ENCODE assay signal across 1 cellular context in the genomic region with DNA sequence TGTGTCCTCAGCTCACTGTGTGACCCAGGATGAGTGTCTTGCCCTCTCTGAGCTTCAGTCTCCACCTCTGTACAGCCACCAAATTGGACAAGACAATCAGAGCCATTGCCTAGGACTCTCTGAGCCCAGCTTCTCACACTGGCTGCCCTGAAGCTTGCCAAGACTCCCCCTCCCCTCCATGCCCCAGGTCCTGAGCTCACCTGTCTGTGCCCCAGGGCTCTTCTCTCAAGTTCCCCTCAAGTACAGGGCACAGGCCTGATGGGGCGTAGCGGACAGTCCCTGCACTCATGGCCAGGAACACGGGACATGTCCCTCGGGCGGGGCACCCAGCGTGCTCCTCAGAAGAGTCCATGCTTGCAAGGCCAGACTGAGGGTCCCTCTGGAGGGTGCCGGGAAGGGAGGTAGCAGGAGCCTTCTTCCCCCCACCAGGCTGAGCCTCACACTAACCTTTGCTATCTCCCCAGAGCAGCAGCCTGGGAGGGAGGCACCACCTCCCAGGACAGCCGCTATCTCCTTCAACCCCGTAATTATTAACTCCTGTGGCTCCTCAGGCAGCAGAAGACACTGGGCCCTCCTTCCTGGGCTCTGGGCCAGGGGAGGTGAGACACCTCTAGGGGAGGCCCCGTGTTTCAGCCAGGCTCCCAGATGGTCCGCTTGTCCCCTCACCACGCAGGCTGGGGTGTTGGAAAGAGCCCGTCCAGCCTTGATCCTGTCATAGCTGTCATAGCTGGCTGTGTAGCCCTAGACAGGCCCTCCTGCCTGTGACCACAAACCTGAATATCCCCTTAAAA.
TF ChIP-seq lines count a peak whose summit lies in the region.

No MANE protein-coding gene starts in this region.

TF ChIP-seq in K562, 482 proteins besides CTCF, POLR2A, EP300 and RAD21 (continued from another document and continues in another):
- TF ChIP-seq BRF1 (IDR thresholded peaks at IDR 0.05; ENCODE audit: borderline replicate concordance, extremely low read depth, insufficient read length) (no peak), MYNN (IDR thresholded peaks at IDR 0.05) (peak; percentile 73; the same call in 1 of the 2 replicates), MYNN (CRISPR knock-in tag; IDR thresholded peaks at IDR 0.05) (no peak), SIN3A (IDR thresholded peaks at IDR 0.05; ENCODE audit: borderline replicate concordance in 2 of 2, control insufficient read depth in 1 of 2, low read depth in 2 of 2, low read length in 2 of 2) (no peak; a peak in 1 of 4 replicates), ELF1 (tag; IDR thresholded peaks at IDR 0.05) (no peak), POU5F1 (IDR thresholded peaks at IDR 0.05; ENCODE audit: borderline replicate concordance, low read depth, low read length, partially characterized antibody) (no peak), SREBF1 (IDR thresholded peaks at IDR 0.05; ENCODE audit: borderline replicate concordance, low read depth, low read length) (no peak), NONO (IDR thresholded peaks at IDR 0.05; ENCODE audit: low read depth in 2 of 2, low read length in 1 of 2) (peak in 1 of 2 experiments; percentile 81; a peak in 1 of 4 replicates), SIRT6 (IDR thresholded peaks at IDR 0.05; ENCODE audit: low read depth, low read length) (no peak), RFX7 (CRISPR knock-in tag; IDR thresholded peaks at IDR 0.05) (no peak), ILF3 (IDR thresholded peaks at IDR 0.05; ENCODE audit: borderline replicate concordance) (no peak), PTRF (tag; IDR thresholded peaks at IDR 0.05) (no peak), ZNF263 (CRISPR knock-in tag; IDR thresholded peaks at IDR 0.05; ENCODE audit: borderline replicate concordance) (peak; percentile 60; the same call in 1 of the 2 replicates), U2AF1 (optimal IDR thresholded peaks at IDR 0.05; ENCODE audit: low read depth, low read length) (no peak), TEAD2 (tag; IDR thresholded peaks at IDR 0.05) (no peak), SRF (CRISPR knock-in tag; IDR thresholded peaks at IDR 0.05) (peak in 1 of 2 experiments; percentile 78; a peak in 1 of 4 replicates), ZNF384 (IDR thresholded peaks at IDR 0.05; ENCODE audit: low read depth, low read length) (no peak), ZNF140 (CRISPR knock-in tag; IDR thresholded peaks at IDR 0.05) (no peak), ZNF77 (CRISPR knock-in tag; IDR thresholded peaks at IDR 0.05) (no peak), HDAC6 (IDR thresholded peaks at IDR 0.05; ENCODE audit: low read depth, low read length) (no peak), NR2F6 (CRISPR knock-in tag; IDR thresholded peaks at IDR 0.05) (no peak), RFX5 (IDR thresholded peaks at IDR 0.05; ENCODE audit: low read depth, low read length) (no peak), PHB2 (IDR thresholded peaks at IDR 0.05; ENCODE audit: low read depth) (peak; percentile 62; the same call in 1 of the 2 replicates), ELF4 (CRISPR knock-in tag; IDR thresholded peaks at IDR 0.05) (no peak), CEBPG (CRISPR knock-in tag; IDR thresholded peaks at IDR 0.05) (no peak), CEBPG (tag; conservative IDR thresholded peaks at IDR 0.05 in 1 of 2, IDR thresholded peaks at IDR 0.05 in 1 of 2) (no peak), RBFOX2 (IDR thresholded peaks at IDR 0.05; ENCODE audit: low read depth, low read length) (peak; percentile 61)
- TF ChIP-seq, protein P1, sequence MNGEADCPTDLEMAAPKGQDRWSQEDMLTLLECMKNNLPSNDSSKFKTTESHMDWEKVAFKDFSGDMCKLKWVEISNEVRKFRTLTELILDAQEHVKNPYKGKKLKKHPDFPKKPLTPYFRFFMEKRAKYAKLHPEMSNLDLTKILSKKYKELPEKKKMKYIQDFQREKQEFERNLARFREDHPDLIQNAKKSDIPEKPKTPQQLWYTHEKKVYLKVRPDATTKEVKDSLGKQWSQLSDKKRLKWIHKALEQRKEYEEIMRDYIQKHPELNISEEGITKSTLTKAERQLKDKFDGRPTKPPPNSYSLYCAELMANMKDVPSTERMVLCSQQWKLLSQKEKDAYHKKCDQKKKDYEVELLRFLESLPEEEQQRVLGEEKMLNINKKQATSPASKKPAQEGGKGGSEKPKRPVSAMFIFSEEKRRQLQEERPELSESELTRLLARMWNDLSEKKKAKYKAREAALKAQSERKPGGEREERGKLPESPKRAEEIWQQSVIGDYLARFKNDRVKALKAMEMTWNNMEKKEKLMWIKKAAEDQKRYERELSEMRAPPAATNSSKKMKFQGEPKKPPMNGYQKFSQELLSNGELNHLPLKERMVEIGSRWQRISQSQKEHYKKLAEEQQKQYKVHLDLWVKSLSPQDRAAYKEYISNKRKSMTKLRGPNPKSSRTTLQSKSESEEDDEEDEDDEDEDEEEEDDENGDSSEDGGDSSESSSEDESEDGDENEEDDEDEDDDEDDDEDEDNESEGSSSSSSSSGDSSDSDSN (IDR thresholded peaks at IDR 0.05; ENCODE audit: borderline replicate concordance in 1 of 2, low read depth in 2 of 2, low read length in 2 of 2): peak; percentile 21 to 79; a peak in 1 of 4 replicates
- TF ChIP-seq, protein P2, sequence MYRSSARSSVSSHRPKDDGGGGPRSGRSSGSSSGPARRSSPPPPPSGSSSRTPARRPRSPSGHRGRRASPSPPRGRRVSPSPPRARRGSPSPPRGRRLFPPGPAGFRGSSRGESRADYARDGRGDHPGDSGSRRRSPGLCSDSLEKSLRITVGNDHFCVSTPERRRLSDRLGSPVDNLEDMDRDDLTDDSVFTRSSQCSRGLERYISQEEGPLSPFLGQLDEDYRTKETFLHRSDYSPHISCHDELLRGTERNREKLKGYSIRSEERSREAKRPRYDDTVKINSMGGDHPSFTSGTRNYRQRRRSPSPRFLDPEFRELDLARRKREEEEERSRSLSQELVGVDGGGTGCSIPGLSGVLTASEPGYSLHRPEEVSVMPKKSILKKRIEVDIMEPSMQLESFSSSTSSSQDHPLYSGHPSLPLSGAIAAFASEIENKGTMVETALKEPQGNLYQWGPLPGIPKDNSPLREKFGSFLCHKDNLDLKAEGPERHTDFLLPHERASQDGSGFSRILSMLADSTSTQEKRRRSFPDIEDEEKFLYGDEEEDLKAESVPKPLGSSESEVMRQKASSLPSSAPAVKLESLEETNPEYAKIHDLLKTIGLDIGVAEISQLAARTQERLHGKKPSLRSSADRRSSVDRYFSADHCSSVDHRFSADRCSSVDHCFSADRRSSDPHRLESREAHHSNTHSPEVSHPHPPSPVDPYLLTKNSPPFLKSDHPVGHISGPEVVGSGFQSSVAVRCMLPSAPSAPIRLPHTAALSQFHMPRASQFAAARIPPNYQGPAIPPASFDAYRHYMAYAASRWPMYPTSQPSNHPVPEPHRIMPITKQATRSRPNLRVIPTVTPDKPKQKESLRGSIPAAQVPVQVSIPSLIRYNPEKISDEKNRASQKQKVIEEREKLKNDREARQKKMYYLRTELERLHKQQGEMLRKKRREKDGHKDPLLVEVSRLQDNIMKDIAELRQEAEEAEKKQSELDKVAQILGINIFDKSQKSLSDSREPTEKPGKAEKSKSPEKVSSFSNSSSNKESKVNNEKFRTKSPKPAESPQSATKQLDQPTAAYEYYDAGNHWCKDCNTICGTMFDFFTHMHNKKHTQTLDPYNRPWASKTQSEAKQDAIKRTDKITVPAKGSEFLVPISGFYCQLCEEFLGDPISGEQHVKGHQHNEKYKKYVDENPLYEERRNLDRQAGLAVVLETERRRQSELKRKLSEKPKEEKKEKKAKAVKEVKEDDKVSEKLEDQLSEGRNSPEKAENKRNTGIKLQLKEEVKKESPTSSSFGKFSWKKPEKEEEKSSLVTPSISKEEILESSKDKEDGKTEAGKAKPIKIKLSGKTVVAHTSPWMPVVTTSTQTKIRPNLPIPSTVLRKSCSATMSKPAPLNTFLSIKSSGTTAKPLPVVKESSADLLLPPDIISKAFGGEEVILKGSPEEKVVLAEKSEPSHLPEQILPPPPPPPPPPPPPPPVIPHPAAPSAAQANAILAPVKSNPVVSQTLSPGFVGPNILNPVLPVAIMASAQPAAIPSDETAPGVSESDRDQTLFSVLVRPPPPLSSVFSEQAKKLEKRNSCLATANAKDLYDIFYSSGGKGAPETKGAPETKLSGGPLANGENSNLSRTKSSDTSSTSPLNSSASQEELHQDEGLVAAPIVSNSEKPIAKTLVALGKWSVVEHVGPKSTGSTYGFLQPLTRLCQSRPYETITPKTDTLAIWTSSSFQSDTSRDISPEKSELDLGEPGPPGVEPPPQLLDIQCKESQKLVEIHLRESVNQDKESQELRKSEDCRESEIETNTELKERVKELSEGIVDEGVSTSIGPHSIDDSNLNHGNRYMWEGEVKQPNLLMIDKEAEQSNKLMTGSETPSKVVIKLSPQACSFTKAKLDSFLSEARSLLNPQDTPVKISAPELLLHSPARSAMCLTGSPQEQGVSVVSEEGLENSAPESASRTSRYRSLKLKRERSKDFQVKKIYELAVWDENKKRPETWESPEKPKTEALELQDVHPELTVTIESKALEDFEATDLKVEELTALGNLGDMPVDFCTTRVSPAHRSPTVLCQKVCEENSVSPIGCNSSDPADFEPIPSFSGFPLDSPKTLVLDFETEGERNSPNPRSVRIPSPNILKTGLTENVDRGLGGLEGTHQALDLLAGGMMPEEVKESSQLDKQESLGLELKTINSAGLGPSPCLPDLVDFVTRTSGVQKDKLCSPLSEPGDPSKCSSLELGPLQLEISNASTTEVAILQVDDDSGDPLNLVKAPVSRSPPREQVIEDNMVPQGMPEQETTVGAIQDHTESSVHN (IDR thresholded peaks at IDR 0.05; ENCODE audit: borderline replicate concordance in 1 of 2, low read depth in 1 of 2): no peak
- TF ChIP-seq, protein P3, sequence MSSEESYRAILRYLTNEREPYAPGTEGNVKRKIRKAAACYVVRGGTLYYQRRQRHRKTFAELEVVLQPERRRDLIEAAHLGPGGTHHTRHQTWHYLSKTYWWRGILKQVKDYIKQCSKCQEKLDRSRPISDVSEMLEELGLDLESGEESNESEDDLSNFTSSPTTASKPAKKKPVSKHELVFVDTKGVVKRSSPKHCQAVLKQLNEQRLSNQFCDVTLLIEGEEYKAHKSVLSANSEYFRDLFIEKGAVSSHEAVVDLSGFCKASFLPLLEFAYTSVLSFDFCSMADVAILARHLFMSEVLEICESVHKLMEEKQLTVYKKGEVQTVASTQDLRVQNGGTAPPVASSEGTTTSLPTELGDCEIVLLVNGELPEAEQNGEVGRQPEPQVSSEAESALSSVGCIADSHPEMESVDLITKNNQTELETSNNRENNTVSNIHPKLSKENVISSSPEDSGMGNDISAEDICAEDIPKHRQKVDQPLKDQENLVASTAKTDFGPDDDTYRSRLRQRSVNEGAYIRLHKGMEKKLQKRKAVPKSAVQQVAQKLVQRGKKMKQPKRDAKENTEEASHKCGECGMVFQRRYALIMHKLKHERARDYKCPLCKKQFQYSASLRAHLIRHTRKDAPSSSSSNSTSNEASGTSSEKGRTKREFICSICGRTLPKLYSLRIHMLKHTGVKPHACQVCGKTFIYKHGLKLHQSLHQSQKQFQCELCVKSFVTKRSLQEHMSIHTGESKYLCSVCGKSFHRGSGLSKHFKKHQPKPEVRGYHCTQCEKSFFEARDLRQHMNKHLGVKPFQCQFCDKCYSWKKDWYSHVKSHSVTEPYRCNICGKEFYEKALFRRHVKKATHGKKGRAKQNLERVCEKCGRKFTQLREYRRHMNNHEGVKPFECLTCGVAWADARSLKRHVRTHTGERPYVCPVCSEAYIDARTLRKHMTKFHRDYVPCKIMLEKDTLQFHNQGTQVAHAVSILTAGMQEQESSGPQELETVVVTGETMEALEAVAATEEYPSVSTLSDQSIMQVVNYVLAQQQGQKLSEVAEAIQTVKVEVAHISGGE (CRISPR knock-in tag; IDR thresholded peaks at IDR 0.05): no peak; a peak in 1 of 6 replicates
- TF ChIP-seq, protein P4, sequence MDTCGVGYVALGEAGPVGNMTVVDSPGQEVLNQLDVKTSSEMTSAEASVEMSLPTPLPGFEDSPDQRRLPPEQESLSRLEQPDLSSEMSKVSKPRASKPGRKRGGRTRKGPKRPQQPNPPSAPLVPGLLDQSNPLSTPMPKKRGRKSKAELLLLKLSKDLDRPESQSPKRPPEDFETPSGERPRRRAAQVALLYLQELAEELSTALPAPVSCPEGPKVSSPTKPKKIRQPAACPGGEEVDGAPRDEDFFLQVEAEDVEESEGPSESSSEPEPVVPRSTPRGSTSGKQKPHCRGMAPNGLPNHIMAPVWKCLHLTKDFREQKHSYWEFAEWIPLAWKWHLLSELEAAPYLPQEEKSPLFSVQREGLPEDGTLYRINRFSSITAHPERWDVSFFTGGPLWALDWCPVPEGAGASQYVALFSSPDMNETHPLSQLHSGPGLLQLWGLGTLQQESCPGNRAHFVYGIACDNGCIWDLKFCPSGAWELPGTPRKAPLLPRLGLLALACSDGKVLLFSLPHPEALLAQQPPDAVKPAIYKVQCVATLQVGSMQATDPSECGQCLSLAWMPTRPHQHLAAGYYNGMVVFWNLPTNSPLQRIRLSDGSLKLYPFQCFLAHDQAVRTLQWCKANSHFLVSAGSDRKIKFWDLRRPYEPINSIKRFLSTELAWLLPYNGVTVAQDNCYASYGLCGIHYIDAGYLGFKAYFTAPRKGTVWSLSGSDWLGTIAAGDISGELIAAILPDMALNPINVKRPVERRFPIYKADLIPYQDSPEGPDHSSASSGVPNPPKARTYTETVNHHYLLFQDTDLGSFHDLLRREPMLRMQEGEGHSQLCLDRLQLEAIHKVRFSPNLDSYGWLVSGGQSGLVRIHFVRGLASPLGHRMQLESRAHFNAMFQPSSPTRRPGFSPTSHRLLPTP (IDR thresholded peaks at IDR 0.05; ENCODE audit: borderline replicate concordance, extremely low read depth, insufficient read length): no peak
- TF ChIP-seq, protein P5, sequence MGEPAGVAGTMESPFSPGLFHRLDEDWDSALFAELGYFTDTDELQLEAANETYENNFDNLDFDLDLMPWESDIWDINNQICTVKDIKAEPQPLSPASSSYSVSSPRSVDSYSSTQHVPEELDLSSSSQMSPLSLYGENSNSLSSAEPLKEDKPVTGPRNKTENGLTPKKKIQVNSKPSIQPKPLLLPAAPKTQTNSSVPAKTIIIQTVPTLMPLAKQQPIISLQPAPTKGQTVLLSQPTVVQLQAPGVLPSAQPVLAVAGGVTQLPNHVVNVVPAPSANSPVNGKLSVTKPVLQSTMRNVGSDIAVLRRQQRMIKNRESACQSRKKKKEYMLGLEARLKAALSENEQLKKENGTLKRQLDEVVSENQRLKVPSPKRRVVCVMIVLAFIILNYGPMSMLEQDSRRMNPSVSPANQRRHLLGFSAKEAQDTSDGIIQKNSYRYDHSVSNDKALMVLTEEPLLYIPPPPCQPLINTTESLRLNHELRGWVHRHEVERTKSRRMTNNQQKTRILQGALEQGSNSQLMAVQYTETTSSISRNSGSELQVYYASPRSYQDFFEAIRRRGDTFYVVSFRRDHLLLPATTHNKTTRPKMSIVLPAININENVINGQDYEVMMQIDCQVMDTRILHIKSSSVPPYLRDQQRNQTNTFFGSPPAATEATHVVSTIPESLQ (CRISPR knock-in tag; IDR thresholded peaks at IDR 0.05): 0 out of 2 replicates have a peak, but pooled peaks have one; percentile 77
- TF ChIP-seq, protein P6, sequence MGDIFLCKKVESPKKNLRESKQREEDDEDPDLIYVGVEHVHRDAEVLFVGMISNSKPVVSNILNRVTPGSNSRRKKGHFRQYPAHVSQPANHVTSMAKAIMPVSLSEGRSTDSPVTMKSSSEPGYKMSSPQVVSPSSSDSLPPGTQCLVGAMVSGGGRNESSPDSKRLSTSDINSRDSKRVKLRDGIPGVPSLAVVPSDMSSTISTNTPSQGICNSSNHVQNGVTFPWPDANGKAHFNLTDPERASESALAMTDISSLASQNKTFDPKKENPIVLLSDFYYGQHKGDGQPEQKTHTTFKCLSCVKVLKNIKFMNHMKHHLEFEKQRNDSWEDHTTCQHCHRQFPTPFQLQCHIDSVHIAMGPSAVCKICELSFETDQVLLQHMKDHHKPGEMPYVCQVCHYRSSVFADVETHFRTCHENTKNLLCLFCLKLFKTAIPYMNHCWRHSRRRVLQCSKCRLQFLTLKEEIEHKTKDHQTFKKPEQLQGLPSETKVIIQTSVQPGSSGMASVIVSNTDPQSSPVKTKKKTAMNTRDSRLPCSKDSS (IDR thresholded peaks at IDR 0.05; ENCODE audit: low read depth, partially characterized antibody): no peak
